In genomic region chr9:105531530-105531929, GRCh38 we compare ENCODE assay signal across 22 cellular contexts. TPM values are rescaled to one million over a fixed set of nuclear protein-coding genes. Genes with fewer than 3 reads are reported as not detected.
DNase-seq lines count a peak whose midpoint lies in the region; ATAC-seq, FAIRE-seq and TF ChIP-seq lines count a peak whose summit lies in the region.
"Had no signal": no experiment of that assay in that cellular context is flagged by ENCODE, and none has a peak within 500 bp of the region (broad histone marks: within the 10 kb centered on the region; RNA-seq: fewer than 3 reads in every experiment).

No MANE protein-coding gene starts in this region.

- H3K9me3 Mint-ChIP-seq in activated naive CD8-positive, alpha-beta T cell treated with anti-CD3 and anti-CD28 coated beads for 36 hours: peaks cover 4% of the 10 kb centered on the region
- H3K9me3 Mint-ChIP-seq in activated naive CD8-positive, alpha-beta T cell treated with anti-CD3 and anti-CD28 coated beads, Interleukin-2, amount 50 U/mL, for 24 hours: peaks cover 3% of the 10 kb centered on the region
- H3K9me3 Mint-ChIP-seq in natural killer cell: peaks cover 2% of the 10 kb centered on the region in 2 donors

- peaks cover 25% of the 10 kb centered on the region for H3K4me1 ChIP-seq in adipocyte (ENCODE audit: control insufficient read depth, insufficient read depth, low read length)
- H3K4me1 ChIP-seq: A549 had no signal

- no peak for FAIRE-seq in D721Med (lab: Jason Lieb, UNC)
- FAIRE-seq: A549 had no signal

- no peaks in the 10 kb centered on the region for H3K27me3 ChIP-seq in adipocyte (replicated peaks; ENCODE audit: control insufficient read depth, insufficient read depth, low read length)
- H3K27me3 ChIP-seq: BLaER1 had no signal

- no peaks in the 10 kb centered on the region for H3K27me3 Mint-ChIP-seq in activated naive CD8-positive, alpha-beta T cell treated with anti-CD3 and anti-CD28 coated beads for 36 hours
- H3K27me3 Mint-ChIP-seq in activated naive CD8-positive, alpha-beta T cell treated with anti-CD3 and anti-CD28 coated beads, Interleukin-2, amount 50 U/mL, for 24 hours: peaks cover 1% of the 10 kb centered on the region
- H3K27me3 Mint-ChIP-seq in natural killer cell (ENCODE audit: low read depth in 2 of 2): no peaks in the 10 kb centered on the region

- H3K9me3 ChIP-seq in adipocyte (ENCODE audit: control insufficient read depth, low read length): peaks cover 3% of the 10 kb centered on the region

- H3K4me1 Mint-ChIP-seq in activated naive CD8-positive, alpha-beta T cell treated with anti-CD3 and anti-CD28 coated beads for 36 hours: peaks cover 31% of the 10 kb centered on the region
- H3K4me1 Mint-ChIP-seq in activated naive CD8-positive, alpha-beta T cell treated with anti-CD3 and anti-CD28 coated beads, Interleukin-2, amount 50 U/mL, for 24 hours: peaks cover 31% of the 10 kb centered on the region
- peaks cover 8 to 12% of the 10 kb centered on the region in 2 donors for H3K4me1 Mint-ChIP-seq in natural killer cell

- DNase-seq in activated naive CD8-positive, alpha-beta T cell treated with anti-CD3 and anti-CD28 coated beads for 36 hours: no peak
- DNase-seq in activated naive CD8-positive, alpha-beta T cell treated with anti-CD3 and anti-CD28 coated beads, Interleukin-2, amount 50 U/mL, for 24 hours: no peak
- DNase-seq in adipocyte (ENCODE audit: low read depth): no peak
- DNase-seq in natural killer cell: no peak
- DNase-seq in dedifferentiated amniotic fluid mesenchymal stem cell (ENCODE audit: extremely low spot score): no peak
- no peak for DNase-seq in D721Med (ENCODE audit: insufficient read length, low spot score)
- no peak for DNase-seq in LoVo (ENCODE audit: low spot score)
- DNase-seq: DMS 273 treated with DMSO at 0.1 percent for 48 hours, GF-D8, GM23248, HCEC 1CT, MV-4-11, NCI-H1694 treated with DMSO at 0.1 percent for 48 hours, NCI-H510A, NCI-H774, PC-3, RPMI8226, SIG-M5 had no signal

- intact Hi-C loops in natural killer cell (cut with micrococcal nuclease): no loop called here

- H3K4me3 ChIP-seq in adipocyte (ENCODE audit: low read length): peak overlapping the region; percentile 20
- H3K4me3 ChIP-seq: A549, BLaER1, GM23248 had no signal

- no peak for ATAC-seq in activated naive CD8-positive, alpha-beta T cell treated with anti-CD3 and anti-CD28 coated beads, Interleukin-2, amount 50 U/mL, for 24 hours
- ATAC-seq in natural killer cell (no peak), esophagus mucosa (no peak)
- ATAC-seq: A549, PC-3, SK-N-SH treated with all-trans-retinoic acid at 6 μM for 48 hours had no signal

- peaks cover 9% of the 10 kb centered on the region for H3K36me3 ChIP-seq in adipocyte (ENCODE audit: control insufficient read depth, insufficient read depth, low read length, severe bottlenecking)
- H3K36me3 ChIP-seq: BLaER1 had no signal

- TF ChIP-seq CTCF in natural killer cell (IDR thresholded peaks at IDR 0.05): no peak
- no peak for TF ChIP-seq CTCF in D721Med (IDR thresholded peaks at IDR 0.05; ENCODE audit: insufficient read depth, missing control alignments)

- H3K36me3 Mint-ChIP-seq in activated naive CD8-positive, alpha-beta T cell treated with anti-CD3 and anti-CD28 coated beads for 36 hours: peaks cover 3% of the 10 kb centered on the region
- H3K36me3 Mint-ChIP-seq in activated naive CD8-positive, alpha-beta T cell treated with anti-CD3 and anti-CD28 coated beads, Interleukin-2, amount 50 U/mL, for 24 hours (ENCODE audit: low read depth): peaks cover 2% of the 10 kb centered on the region
- H3K36me3 Mint-ChIP-seq in natural killer cell: no peaks in the 10 kb centered on the region

- peak overlapping the region; percentile 52 for H3K27ac Mint-ChIP-seq in activated naive CD8-positive, alpha-beta T cell treated with anti-CD3 and anti-CD28 coated beads for 36 hours
- no peak overlapping the region for H3K27ac Mint-ChIP-seq in activated naive CD8-positive, alpha-beta T cell treated with anti-CD3 and anti-CD28 coated beads, Interleukin-2, amount 50 U/mL, for 24 hours
- H3K27ac Mint-ChIP-seq in natural killer cell: peak overlapping the region in 1 of 2 donors; percentile 41

- H3K4me3 Mint-ChIP-seq in activated naive CD8-positive, alpha-beta T cell treated with anti-CD3 and anti-CD28 coated beads for 36 hours: peak overlapping the region; percentile 32
- H3K4me3 Mint-ChIP-seq in activated naive CD8-positive, alpha-beta T cell treated with anti-CD3 and anti-CD28 coated beads, Interleukin-2, amount 50 U/mL, for 24 hours: no peak overlapping the region
- peak overlapping the region; percentile 38 for H3K4me3 Mint-ChIP-seq in natural killer cell

- no peak overlapping the region for H3K9ac ChIP-seq in adipocyte (ENCODE audit: low read length)
- H3K9ac ChIP-seq: BLaER1, GM23248 had no signal

RNA-seq across cellular contexts. Expression of gene FKTN, which starts 26.4 kb away (rescaled TPM):
- total RNA-seq in activated naive CD8-positive, alpha-beta T cell treated with anti-CD3 and anti-CD28 coated beads for 36 hours: 10 to 100 TPM; 15.8 to 20.7 TPM
- total RNA-seq in natural killer cell (10 to 100 TPM; 13.0 to 16.1 (median 13.1) TPM), esophagus mucosa (12.3 TPM)
